Comparison of ENCODE assay signal across 7 cellular contexts in genomic region chr17:65054602-65055001, GRCh38. TPM values are rescaled to one million over a fixed set of nuclear protein-coding genes. Genes with fewer than 3 reads are reported as not detected.
DNase-seq lines count a peak whose midpoint lies in the region; ATAC-seq and TF ChIP-seq lines count a peak whose summit lies in the region.

No MANE protein-coding gene starts in this region.

- H3K27me3 ChIP-seq in HAP-1 (ENCODE audit: low read depth), result no peaks in the 10 kb centered on the region
- H3K27me3 ChIP-seq in SU-DHL-6 (ENCODE audit: low read length), result no peaks in the 10 kb centered on the region
- no peaks in the 10 kb centered on the region for H3K27me3 ChIP-seq in gastroesophageal sphincter
- H3K27me3 ChIP-seq in spleen (replicated peaks in 1 of 7), result no peaks in the 10 kb centered on the region

- H3K36me3 ChIP-seq in HAP-1 (replicated peaks) (peaks cover 43% of the 10 kb centered on the region), SU-DHL-6 (ENCODE audit: low read length) (peaks cover 47% of the 10 kb centered on the region), gastroesophageal sphincter (peaks cover 0 to 36% of the 10 kb centered on the region in 2 donors), spleen (peaks cover 3 to 40% (median 33%) of the 10 kb centered on the region in 6 donors)

- no peak overlapping the region for H2AFZ ChIP-seq in SU-DHL-6 (ENCODE audit: low read depth, low read length, severe bottlenecking)

- peaks cover 13% of the 10 kb centered on the region for H4K20me1 ChIP-seq in SU-DHL-6 (ENCODE audit: low read depth, low read length)

- peak overlapping the region; percentile 92 for H3K4me2 ChIP-seq in SU-DHL-6 (ENCODE audit: low read depth, low read length, poor library complexity, severe bottlenecking)

- H3F3A ChIP-seq in SU-DHL-6 (ENCODE audit: insufficient read depth), result peaks cover 54% of the 10 kb centered on the region

- peak overlapping the region; percentile 94 for H3K9ac ChIP-seq in SU-DHL-6 (ENCODE audit: low read length)

- peak in 1 of 2 experiments; percentile 33 for DNase-seq in HAP-1 (ENCODE audit: low spot score in 2 of 2)
- DNase-seq in spleen, result no peak
- no peak for DNase-seq in SIG-M5 (lab: John Stamatoyannopoulos, UW)
- no peak for DNase-seq in anterior cingulate cortex (lab: John Stamatoyannopoulos, UW)

- TF ChIP-seq CTCF in SU-DHL-6 (IDR thresholded peaks at IDR 0.05; ENCODE audit: insufficient read depth, low read length, poor library complexity, severe bottlenecking), result no peak
- TF ChIP-seq CTCF in gastroesophageal sphincter (IDR thresholded peaks at IDR 0.05), result no peak
- TF ChIP-seq CTCF in spleen (IDR thresholded peaks at IDR 0.05 in 8 of 11, conservative IDR thresholded peaks at IDR 0.05 in 3 of 11), result no peak

- TF ChIP-seq EP300 in gastroesophageal sphincter (IDR thresholded peaks at IDR 0.05), result no peak

- ATAC-seq in gastroesophageal sphincter (no peak), GM21360 (IDR thresholded peaks at IDR 0.05; ENCODE audit: unreplicated experiment) (no peak)

- no peaks in the 10 kb centered on the region for H3K9me2 ChIP-seq in SU-DHL-6 (replicated peaks; ENCODE audit: insufficient read depth, low read length)

- TF ChIP-seq POLR2A in gastroesophageal sphincter (IDR thresholded peaks at IDR 0.05), result no peak
- no peak for TF ChIP-seq POLR2A in spleen (IDR thresholded peaks at IDR 0.05)

- H3K9me3 ChIP-seq in HAP-1 (no peaks in the 10 kb centered on the region), SU-DHL-6 (ENCODE audit: insufficient read depth, low read length) (no peaks in the 10 kb centered on the region), gastroesophageal sphincter (no peaks in the 10 kb centered on the region), spleen (no peaks in the 10 kb centered on the region)

- intact Hi-C loops in spleen (cut with DNase I; ENCODE audit: low total_unique reads), result loop anchor here (5.0 kb wide), 1 partner anchor 77 kb away; no protein-coding TSS in a partner anchor

- H3K4me3 ChIP-seq in HAP-1, result peak overlapping the region; percentile 92
- peak overlapping the region; percentile 94 for H3K4me3 ChIP-seq in SU-DHL-6 (ENCODE audit: insufficient read depth, low read length, poor library complexity, severe bottlenecking)
- peak overlapping the region; percentile 50 to 98 for H3K4me3 ChIP-seq in gastroesophageal sphincter
- H3K4me3 ChIP-seq in spleen, result peak overlapping the region; percentile 59 to 93 (median 83)

- peak overlapping the region; percentile 92 for H3K27ac ChIP-seq in SU-DHL-6 (ENCODE audit: low read depth, low read length)
- H3K27ac ChIP-seq in gastroesophageal sphincter, result peak overlapping the region; percentile 76 to 100 (median 98)
- peak overlapping the region in 7 of 8 donors; percentile 97 to 100 (median 99) for H3K27ac ChIP-seq in spleen

- in situ Hi-C loops in HAP-1 (cut with MboI; ENCODE audit: low sequenced_read_pairs), result no loop called here

- H3K4me1 ChIP-seq in HAP-1, result peaks cover 13% of the 10 kb centered on the region
- peaks cover 3 to 75% (median 27%) of the 10 kb centered on the region in 3 donors for H3K4me1 ChIP-seq in gastroesophageal sphincter
- peaks cover 50 to 87% (median 76%) of the 10 kb centered on the region in 6 donors for H3K4me1 ChIP-seq in spleen

- WGBS in gastroesophageal sphincter (ENCODE audit: low coverage in 1 of 2), 2 donors, result 0 to 5% methylated on average over 2 of the region's 3 CpGs
- 19 to 48% (median 31%) methylated on average over 3 of the region's 3 CpGs for WGBS in spleen, 5 donors

- H3K79me2 ChIP-seq in SU-DHL-6 (ENCODE audit: insufficient read depth, low read length), result peaks cover 69% of the 10 kb centered on the region

RNA-seq across cellular contexts. Expression of gene GNA13, which starts 1.9 kb away (rescaled TPM):
- 100 to 1,000 TPM in 1 of 4 donors, 10 to 100 TPM in 3; 60.5 to 103 (median 92.5) TPM for total RNA-seq in gastroesophageal sphincter
- total RNA-seq in spleen, result 100 to 1,000 TPM in 3 of 7 donors, 10 to 100 TPM in 4; 69.5 to 125 (median 84.5) TPM
- polyA plus RNA-seq in spleen, result 10 to 100 TPM; 20.5 to 37.5 (median 25.4) TPM
